Comparison of ENCODE assay signal across 17 cellular contexts in genomic region chr7:46058424-46058823, GRCh38.
DNase-seq lines count a peak whose midpoint lies in the region; ATAC-seq lines count a peak whose summit lies in the region.
"Had no signal": no experiment of that assay in that cellular context is flagged by ENCODE, and none has a peak within 500 bp of the region (broad histone marks: within the 10 kb centered on the region; RNA-seq: fewer than 3 reads in every experiment).

No MANE protein-coding gene starts in this region.

- peak; percentile 58 for DNase-seq in EL
- DNase-seq in RPMI7951 (ENCODE audit: low read depth), result peak; percentile 83
- DNase-seq in fibroblast of peridontal ligament (ENCODE audit: extremely low read depth), result peak; percentile 89
- no peak for DNase-seq in LoVo (ENCODE audit: low spot score)
- DNase-seq in T-helper 9 cell, result no peak
- no peak for DNase-seq in COLO829 (ENCODE audit: low spot score)
- DNase-seq: activated CD4-positive, alpha-beta T cell treated with anti-CD3 and anti-CD28 coated beads, Interleukin-2, amount 10 ng/mL, durations not matched to agents 24 days and 14 days; activated T-cell treated with anti-CD3 and anti-CD28 coated beads, Interleukin-2, amount 50 U/mL, for 4 hours; adrenal gland; colonic mucosa; esophagus squamous epithelium; NCI-H1417; NCI-H226; T-helper 2 cell; thyroid gland had no signal

- ATAC-seq in HG03565 (IDR thresholded peaks at IDR 0.05; ENCODE audit: unreplicated experiment) (peak; percentile 49), HG02588 (IDR thresholded peaks at IDR 0.05; ENCODE audit: unreplicated experiment) (no peak)
- ATAC-seq: activated T-cell treated with anti-CD3 and anti-CD28 coated beads, Interleukin-2, amount 50 U/mL, for 4 hours had no signal

Comparison
In these comparisons a context has a peak if more than half of its experiments do, and no peak if none do; other contexts are left out.
1. DNase-seq: peak in EL (single experiment), RPMI7951 (single experiment) and fibroblast of peridontal ligament (single experiment); none in LoVo (single experiment), T-helper 9 cell (single experiment) and COLO829 (single experiment).